Comparison of ENCODE assay signal across 9 cellular contexts in the genomic region with DNA sequence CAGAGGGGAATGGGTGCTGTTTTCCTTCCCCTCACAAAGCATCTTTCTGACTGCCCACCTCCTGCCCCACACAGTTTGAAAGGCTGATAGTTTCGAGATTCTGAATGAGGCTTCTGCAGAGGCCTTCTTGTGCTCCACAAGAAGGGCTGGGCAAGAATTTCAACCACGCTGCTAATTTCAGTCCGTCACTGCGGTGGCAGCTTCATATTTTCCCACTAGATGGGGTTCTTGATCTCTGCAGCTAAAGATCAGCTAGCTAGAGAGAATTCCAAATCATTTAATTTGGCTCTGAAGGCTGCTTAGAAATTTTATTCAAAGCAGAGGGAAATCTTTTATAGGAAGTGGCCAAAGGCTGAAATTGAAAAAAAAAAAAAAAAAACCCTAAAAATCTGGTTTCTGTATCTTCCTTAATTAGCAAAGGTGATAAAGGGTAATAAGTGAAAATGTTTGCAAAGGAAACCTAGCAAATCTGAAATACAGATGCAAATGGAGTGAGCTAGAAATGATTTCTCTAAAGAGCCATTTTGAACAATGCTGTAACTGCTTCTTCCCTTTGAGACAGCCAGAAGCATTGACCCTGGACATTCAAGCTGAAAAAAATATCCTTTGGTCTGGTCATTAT. TPM values are rescaled to one million over a fixed set of nuclear protein-coding genes. Genes with fewer than 3 reads are reported as not detected.
DNase-seq lines count a peak whose midpoint lies in the region; ATAC-seq and TF ChIP-seq lines count a peak whose summit lies in the region.
"Had no signal": no experiment of that assay in that cellular context is flagged by ENCODE, and none has a peak within 500 bp of the region (broad histone marks: within the 10 kb centered on the region; RNA-seq: fewer than 3 reads in every experiment).

No MANE protein-coding gene starts in this region.

- peak; percentile 86 for DNase-seq in H9
- DNase-seq in OCI-M1 (lab: John Stamatoyannopoulos, UW) = peak; percentile 58
- no peak for DNase-seq in esophagus squamous epithelium (lab: John Stamatoyannopoulos, UW)
- DNase-seq in myocyte (ENCODE audit: low read depth) = peak; percentile 76

- H3K9me3 ChIP-seq in H9 (ENCODE audit: control insufficient read depth, low read depth, low read length) (no peaks in the 10 kb centered on the region), esophagus squamous epithelium (no peaks in the 10 kb centered on the region)

- H3K27me3 ChIP-seq in H9 (ENCODE audit: insufficient read depth, low read length) (no peaks in the 10 kb centered on the region), esophagus squamous epithelium (peaks cover 0 to 14% (median 2%) of the 10 kb centered on the region in 4 donors)

- H3K4ac ChIP-seq in H9 (ENCODE audit: low read depth, low read length) = no peak overlapping the region

- H3K79me1 ChIP-seq in H9 (ENCODE audit: insufficient read depth, low read depth, low read length, poor library complexity, severe bottlenecking) = no peaks in the 10 kb centered on the region

- H4K5ac ChIP-seq in H9 (ENCODE audit: insufficient read length, low read depth, low read length) = no peak overlapping the region

- H3K27ac ChIP-seq in 22Rv1 = no peak overlapping the region
- H3K27ac ChIP-seq in H9 (ENCODE audit: insufficient read length, low read depth, low read length) = peak overlapping the region; percentile 84
- peak overlapping the region in 1 of 4 donors; percentile 30 for H3K27ac ChIP-seq in esophagus squamous epithelium

- H3K56ac ChIP-seq in H9 (ENCODE audit: insufficient read length, low read depth, low read length) = no peak overlapping the region

- H3K14ac ChIP-seq in H9 (ENCODE audit: insufficient read depth, low read length) = peak overlapping the region; percentile 74

- H3K23me2 ChIP-seq in H9 (ENCODE audit: insufficient read length, low read depth, low read length, poor library complexity, severe bottlenecking) = no peaks in the 10 kb centered on the region

- peak overlapping the region; percentile 5 for H3K4me2 ChIP-seq in H9 (ENCODE audit: insufficient read depth, insufficient read length, low read length)

- no peak for ATAC-seq in GM19395 (IDR thresholded peaks at IDR 0.05; ENCODE audit: unreplicated experiment)
- ATAC-seq in HG02884 (IDR thresholded peaks at IDR 0.05; ENCODE audit: unreplicated experiment) = no peak
- ATAC-seq in GM19324 (IDR thresholded peaks at IDR 0.05; ENCODE audit: low FRiP score, unreplicated experiment) = no peak

- H3K4me3 Mint-ChIP-seq in H9 = peak overlapping the region in 1 of 2 experiments; percentile 22; a peak in 2 of 5 replicates

- H3K23ac ChIP-seq in H9 (ENCODE audit: insufficient read length, low read depth, low read length) = no peak overlapping the region

- H4K20me1 ChIP-seq in H9 (ENCODE audit: control insufficient read depth, insufficient read depth, insufficient read length) = no peaks in the 10 kb centered on the region

- no peak overlapping the region for H2BK20ac ChIP-seq in H9 (ENCODE audit: low read depth, low read length, poor library complexity, severe bottlenecking)

- peak; percentile 45 for TF ChIP-seq CTCF in 22Rv1 (IDR thresholded peaks at IDR 0.05)
- peak; percentile 70 for TF ChIP-seq CTCF in H9 (conservative IDR thresholded peaks at IDR 0.05)
- TF ChIP-seq CTCF in esophagus squamous epithelium (IDR thresholded peaks at IDR 0.05) = peak in 5 of 6 experiments; percentile 33 to 51 (median 35)

- intact Hi-C loops in esophagus squamous epithelium (cut with DNase I) = no loop called here

- no peak overlapping the region for H4K91ac ChIP-seq in H9 (ENCODE audit: insufficient read length, low read depth, low read length)

- no peak overlapping the region; the same call in 1 of the 2 replicates for H2BK15ac ChIP-seq in H9 (ENCODE audit: low read depth, low read length)

- no peak overlapping the region for H2BK5ac ChIP-seq in H9 (ENCODE audit: insufficient read length, low read length)

- no peak overlapping the region for H4K8ac ChIP-seq in H9 (replicated peaks; ENCODE audit: insufficient read length, low read depth, low read length)

- H3K4me3 ChIP-seq in esophagus squamous epithelium = no peak overlapping the region

- H2BK120ac ChIP-seq in H9 (ENCODE audit: low read depth, low read length, poor library complexity, severe bottlenecking) = no peak overlapping the region

- H2AFZ ChIP-seq in H9 (ENCODE audit: low read length) = no peak overlapping the region

- H3K9me3 Mint-ChIP-seq in H9 = peaks cover 16 to 21% of the 10 kb centered on the region in 2 experiments
- H3K9me3 Mint-ChIP-seq: activated naive CD4-positive, alpha-beta T cell treated with anti-CD3 and anti-CD28 coated beads, Interleukin-2, amount 50 U/mL, for 72 hours had no signal

- H3K36me3 Mint-ChIP-seq in H9 (ENCODE audit: insufficient read depth in 1 of 3, low read depth in 3 of 3) = peaks cover 24 to 37% (median 32%) of the 10 kb centered on the region in 3 experiments
- H3K36me3 Mint-ChIP-seq: activated naive CD4-positive, alpha-beta T cell treated with anti-CD3 and anti-CD28 coated beads, Interleukin-2, amount 50 U/mL, for 72 hours had no signal

- no peaks in the 10 kb centered on the region for H3K79me2 ChIP-seq in H9 (ENCODE audit: insufficient read depth, low read length)

- H3K27me3 Mint-ChIP-seq in H9 (ENCODE audit: low read depth) = no peaks in the 10 kb centered on the region; the same call in 1 of the 2 replicates

- H3K36me3 ChIP-seq in esophagus squamous epithelium = no peaks in the 10 kb centered on the region

- peaks cover 31% of the 10 kb centered on the region; the same call in 1 of the 2 replicates for H3K4me1 ChIP-seq in H9 (ENCODE audit: insufficient read depth, low read length)
- H3K4me1 ChIP-seq in esophagus squamous epithelium = no peaks in the 10 kb centered on the region

- peak overlapping the region; percentile 25 for H3K18ac ChIP-seq in H9 (ENCODE audit: insufficient read length, low read depth, low read length)

- H2BK12ac ChIP-seq in H9 (ENCODE audit: insufficient read length, low read depth, low read length) = no peak overlapping the region

- H3T11ph ChIP-seq in H9 (ENCODE audit: low read length) = no peak overlapping the region

- peak overlapping the region; percentile 13 for H3K9ac ChIP-seq in H9 (ENCODE audit: extremely low read depth, insufficient read length, low read length)

- peak overlapping the region; percentile 97 for H3K27ac Mint-ChIP-seq in H9
- H3K27ac Mint-ChIP-seq: activated naive CD4-positive, alpha-beta T cell treated with anti-CD3 and anti-CD28 coated beads, Interleukin-2, amount 50 U/mL, for 72 hours had no signal

- H2AK5ac ChIP-seq in H9 (ENCODE audit: insufficient read length, low read length) = no peak overlapping the region

- no peak for TF ChIP-seq POLR2A in esophagus squamous epithelium (IDR thresholded peaks at IDR 0.05)

- no CpG with 5 or more reads among the region's 4 CpGs for WGBS in H9 (ENCODE audit: extremely low coverage, insufficient read length, low lambda C conversion rate)
- 4 to 26% methylated on average over 3 to 4 of the region's 4 CpGs for WGBS in esophagus squamous epithelium, 2 donors

- H3K4me1 Mint-ChIP-seq in H9 = peaks cover 65 to 77% of the 10 kb centered on the region in 2 experiments

RNA-seq across cellular contexts. Expression of gene C13orf42, which starts 38.0 kb away (rescaled TPM):
- 16.5 and 18.1 TPM in 2 replicates for total RNA-seq in H9 (2021)
- total RNA-seq in esophagus squamous epithelium = not detected
- not detected in 2 replicates for total RNA-seq in myocyte
- not detected for polyA plus RNA-seq in myocyte (2012)
- total RNA-seq: activated naive CD4-positive, alpha-beta T cell treated with anti-CD3 and anti-CD28 coated beads, Interleukin-2, amount 50 U/mL, for 72 hours had no signal

Comparison
In these comparisons a context has a peak if more than half of its experiments do, and no peak if none do; other contexts are left out.
1. RNA of gene C13orf42, which starts 38.0 kb away (total RNA-seq): 16.5 to 18.1 TPM in H9; not detected in esophagus squamous epithelium and not detected in myocyte; every median in the first group is over 10 times any median in the second.
2. Peak in every context shown above with its lines, with median percentiles within 50 percentile points of each other: CTCF ChIP-seq.